ENCODE assay signal across 1 cellular context in the genomic region with DNA sequence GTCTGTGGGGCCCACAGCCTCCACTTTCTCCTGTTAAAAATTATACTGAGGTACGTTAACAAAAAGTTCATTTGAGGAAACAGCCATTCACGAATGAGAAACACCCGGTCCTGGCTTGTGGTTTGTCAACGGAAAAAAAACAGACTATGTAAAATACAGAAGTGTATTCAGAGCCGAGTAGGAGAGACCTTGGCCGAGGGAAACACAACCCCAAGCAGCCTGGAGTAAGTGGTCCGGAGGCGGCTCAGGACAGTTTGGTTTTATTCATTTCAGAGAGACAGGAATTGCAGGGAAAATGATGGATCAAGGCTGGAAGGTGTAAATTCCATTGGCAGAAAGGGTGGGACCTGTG.
TF ChIP-seq lines count a peak whose summit lies in the region.

No MANE protein-coding gene starts in this region.

TF ChIP-seq in HEK293, 187 proteins besides CTCF, POLR2A, EP300 and RAD21 (continued from another document):
- TF ChIP-seq, protein P1, sequence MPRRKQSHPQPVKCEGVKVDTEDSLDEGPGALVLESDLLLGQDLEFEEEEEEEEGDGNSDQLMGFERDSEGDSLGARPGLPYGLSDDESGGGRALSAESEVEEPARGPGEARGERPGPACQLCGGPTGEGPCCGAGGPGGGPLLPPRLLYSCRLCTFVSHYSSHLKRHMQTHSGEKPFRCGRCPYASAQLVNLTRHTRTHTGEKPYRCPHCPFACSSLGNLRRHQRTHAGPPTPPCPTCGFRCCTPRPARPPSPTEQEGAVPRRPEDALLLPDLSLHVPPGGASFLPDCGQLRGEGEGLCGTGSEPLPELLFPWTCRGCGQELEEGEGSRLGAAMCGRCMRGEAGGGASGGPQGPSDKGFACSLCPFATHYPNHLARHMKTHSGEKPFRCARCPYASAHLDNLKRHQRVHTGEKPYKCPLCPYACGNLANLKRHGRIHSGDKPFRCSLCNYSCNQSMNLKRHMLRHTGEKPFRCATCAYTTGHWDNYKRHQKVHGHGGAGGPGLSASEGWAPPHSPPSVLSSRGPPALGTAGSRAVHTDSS (tag by site-specific recombination; IDR thresholded peaks at IDR 0.05) = no peak
- no peak for TF ChIP-seq MZF1 (tag by site-specific recombination; IDR thresholded peaks at IDR 0.05; ENCODE audit: borderline replicate concordance)
- no peak for TF ChIP-seq ZNF747 (tag by site-specific recombination; IDR thresholded peaks at IDR 0.05)
- TF ChIP-seq ZNF624 (tag by site-specific recombination; IDR thresholded peaks at IDR 0.05) = no peak
- TF ChIP-seq, protein P2, sequence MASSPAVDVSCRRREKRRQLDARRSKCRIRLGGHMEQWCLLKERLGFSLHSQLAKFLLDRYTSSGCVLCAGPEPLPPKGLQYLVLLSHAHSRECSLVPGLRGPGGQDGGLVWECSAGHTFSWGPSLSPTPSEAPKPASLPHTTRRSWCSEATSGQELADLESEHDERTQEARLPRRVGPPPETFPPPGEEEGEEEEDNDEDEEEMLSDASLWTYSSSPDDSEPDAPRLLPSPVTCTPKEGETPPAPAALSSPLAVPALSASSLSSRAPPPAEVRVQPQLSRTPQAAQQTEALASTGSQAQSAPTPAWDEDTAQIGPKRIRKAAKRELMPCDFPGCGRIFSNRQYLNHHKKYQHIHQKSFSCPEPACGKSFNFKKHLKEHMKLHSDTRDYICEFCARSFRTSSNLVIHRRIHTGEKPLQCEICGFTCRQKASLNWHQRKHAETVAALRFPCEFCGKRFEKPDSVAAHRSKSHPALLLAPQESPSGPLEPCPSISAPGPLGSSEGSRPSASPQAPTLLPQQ (tag by site-specific recombination; IDR thresholded peaks at IDR 0.05) = no peak
- no peak for TF ChIP-seq ZNF366 (tag by site-specific recombination; conservative IDR thresholded peaks at IDR 0.05)
- no peak for TF ChIP-seq KLF7 (tag by site-specific recombination; IDR thresholded peaks at IDR 0.05; ENCODE audit: borderline replicate concordance)
- no peak for TF ChIP-seq ZNF133 (tag by site-specific recombination; IDR thresholded peaks at IDR 0.05)
- no peak for TF ChIP-seq ZNF501 (tag by site-specific recombination; IDR thresholded peaks at IDR 0.05)
